8 cellular contexts compared by ENCODE assay signal in the genomic region with DNA sequence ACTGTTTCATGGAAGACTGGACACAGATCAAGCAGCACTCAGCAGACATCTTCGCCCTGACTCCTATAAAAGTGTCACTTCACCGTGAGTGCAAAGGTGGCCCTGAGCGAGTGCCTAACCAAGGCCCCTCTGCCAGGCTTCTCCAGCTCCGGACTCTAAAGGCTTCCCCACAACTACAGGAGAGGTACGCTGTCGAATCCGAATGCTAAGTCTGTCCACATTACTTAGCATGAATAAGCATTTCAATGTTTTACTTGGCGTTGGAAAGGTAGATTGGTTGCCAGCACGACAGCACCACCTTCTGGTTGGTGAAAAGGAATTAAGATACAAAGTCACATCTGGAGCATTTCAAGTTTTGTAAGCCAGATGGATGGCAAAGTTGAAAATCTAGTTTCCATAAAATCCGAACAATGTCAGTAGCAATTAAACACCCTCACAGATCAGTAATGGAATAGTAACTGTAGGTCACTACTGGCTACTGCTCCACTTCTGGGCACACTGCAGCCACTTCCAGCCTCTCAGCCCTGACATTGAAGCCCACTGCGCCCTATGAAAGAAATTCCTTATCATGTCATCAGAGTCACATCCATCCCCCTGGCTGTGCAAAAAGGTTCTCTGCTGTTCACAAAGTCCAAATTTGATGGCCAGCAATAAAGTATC.
A peak's percentile ranks its signal among the peaks of the same experiment; 100 is the strongest.
DNase-seq lines count a peak whose midpoint lies in the region; ATAC-seq and FAIRE-seq lines count a peak whose summit lies in the region.

No MANE protein-coding gene starts in this region.

- H3K27me3 Mint-ChIP-seq in activated CD4-positive, alpha-beta memory T cell treated with anti-CD3 and anti-CD28 coated beads for 36 hours = no peaks in the 10 kb centered on the region

- H3K27me3 ChIP-seq in mesendoderm (ENCODE audit: insufficient read depth, low read length, poor library complexity) = no peaks in the 10 kb centered on the region

- H3K27ac Mint-ChIP-seq in activated CD4-positive, alpha-beta memory T cell treated with anti-CD3 and anti-CD28 coated beads for 36 hours = no peak overlapping the region

- H2BK120ac ChIP-seq in mesendoderm (ENCODE audit: low read depth, low read length) = no peak overlapping the region

- H3K4me3 Mint-ChIP-seq in activated CD4-positive, alpha-beta memory T cell treated with anti-CD3 and anti-CD28 coated beads for 36 hours = no peak overlapping the region

- peaks cover 12% of the 10 kb centered on the region for H3K36me3 Mint-ChIP-seq in activated CD4-positive, alpha-beta memory T cell treated with anti-CD3 and anti-CD28 coated beads for 36 hours

- no peak overlapping the region for H4K8ac ChIP-seq in mesendoderm (ENCODE audit: low read depth, low read length)

- no peaks in the 10 kb centered on the region for H3K79me1 ChIP-seq in mesendoderm (ENCODE audit: low read length)

- no peak overlapping the region for H3K4me3 ChIP-seq in mesendoderm (ENCODE audit: low read length)

- intact Hi-C loops in activated CD4-positive, alpha-beta memory T cell treated with anti-CD3 and anti-CD28 coated beads for 36 hours (cut with micrococcal nuclease) = loop anchor here (1.0 to 2.0 kb wide), 3 partner anchors 228 to 606 kb away; no protein-coding TSS in a partner anchor

- no peak overlapping the region for H2BK5ac ChIP-seq in mesendoderm (ENCODE audit: low read length)

- peaks cover 5% of the 10 kb centered on the region for H3K9me3 Mint-ChIP-seq in activated CD4-positive, alpha-beta memory T cell treated with anti-CD3 and anti-CD28 coated beads for 36 hours

- H3K4ac ChIP-seq in mesendoderm (ENCODE audit: low read depth, low read length) = no peak overlapping the region

- peak overlapping the region; percentile 37 for H3K9ac ChIP-seq in mesendoderm (ENCODE audit: low read length)

- no peak overlapping the region for H3K27ac ChIP-seq in mesendoderm (ENCODE audit: low read depth, low read length)

- CTCF ChIA-PET in activated CD4-positive, alpha-beta memory T cell treated with anti-CD3 and anti-CD28 coated beads for 36 hours (lab: Charles Lee) = interaction anchor here (1.0 to 2.9 kb wide), 7 partner anchors 125 to 609 kb away, joined by 3 to 16 read pairs (median 6); partner anchors contain the start of gene ERCC4

- no peak overlapping the region for H2AK5ac ChIP-seq in mesendoderm (ENCODE audit: low read length)

- H3K4me2 ChIP-seq in mesendoderm (ENCODE audit: low read length) = no peak overlapping the region

- no peak overlapping the region for H3K23ac ChIP-seq in mesendoderm (ENCODE audit: low read length)

- no peaks in the 10 kb centered on the region for H3K79me2 ChIP-seq in mesendoderm (ENCODE audit: control insufficient read depth, insufficient read depth, low read length)

- no peak overlapping the region for H4K5ac ChIP-seq in mesendoderm (ENCODE audit: low read length)

- peak overlapping the region; percentile 40 for H3K56ac ChIP-seq in mesendoderm (ENCODE audit: low read length)

- H3K18ac ChIP-seq in mesendoderm (ENCODE audit: low read length) = peak overlapping the region; percentile 16

- WGBS in mesendoderm (ENCODE audit: extremely low coverage, insufficient coverage, low lambda C conversion rate) = no CpG with 5 or more reads among the region's 11 CpGs

- ATAC-seq in HG03280 (IDR thresholded peaks at IDR 0.05; ENCODE audit: unreplicated experiment) (peak; percentile 52), GM18498 (IDR thresholded peaks at IDR 0.05; ENCODE audit: unreplicated experiment) (no peak)

- H3K4me1 ChIP-seq in mesendoderm (ENCODE audit: control insufficient read depth, low read depth, low read length) = no peaks in the 10 kb centered on the region

- FAIRE-seq in endometrium (lab: Jason Lieb, UNC) = peak; percentile 85

- no peaks in the 10 kb centered on the region for H3K36me3 ChIP-seq in mesendoderm (ENCODE audit: control insufficient read depth, insufficient read depth, low read length)

- DNase-seq in COLO829 (ENCODE audit: low spot score) (peak; percentile 61), NCI-H69 (lab: John Stamatoyannopoulos, UW) (peak; percentile 77), mesendoderm (peak; percentile 89)
- peak; percentile 64 for DNase-seq in activated CD4-positive, alpha-beta memory T cell treated with anti-CD3 and anti-CD28 coated beads for 36 hours
- DNase-seq in stimulated activated CD8-positive, alpha-beta memory T cell treated with anti-CD3 and anti-CD28 coated beads, Interleukin-4, amount 100 ng/mL, for 24 hours (ENCODE audit: low read depth) = peak; percentile 20

- POLR2A ChIA-PET in activated CD4-positive, alpha-beta memory T cell treated with anti-CD3 and anti-CD28 coated beads for 36 hours (lab: Charles Lee) = no interaction called here

- no peak overlapping the region for H2BK15ac ChIP-seq in mesendoderm (replicated peaks; ENCODE audit: low read depth)

- no peaks in the 10 kb centered on the region for H3K4me1 Mint-ChIP-seq in activated CD4-positive, alpha-beta memory T cell treated with anti-CD3 and anti-CD28 coated beads for 36 hours (ENCODE audit: low read depth)

Comparison
In these comparisons a context has a peak if more than half of its experiments do, and no peak if none do; other contexts are left out.
1. DNase-seq: peak in every context shown above with its lines; median percentile 89 in mesendoderm; 77 in NCI-H69; 64 in activated CD4-positive, alpha-beta memory T cell treated with anti-CD3 and anti-CD28 coated beads for 36 hours; 61 in COLO829; 20 in stimulated activated CD8-positive, alpha-beta memory T cell treated with anti-CD3 and anti-CD28 coated beads, Interleukin-4, amount 100 ng/mL, for 24 hours.